ENCODE assay signal across 10 cellular contexts in the genomic region with DNA sequence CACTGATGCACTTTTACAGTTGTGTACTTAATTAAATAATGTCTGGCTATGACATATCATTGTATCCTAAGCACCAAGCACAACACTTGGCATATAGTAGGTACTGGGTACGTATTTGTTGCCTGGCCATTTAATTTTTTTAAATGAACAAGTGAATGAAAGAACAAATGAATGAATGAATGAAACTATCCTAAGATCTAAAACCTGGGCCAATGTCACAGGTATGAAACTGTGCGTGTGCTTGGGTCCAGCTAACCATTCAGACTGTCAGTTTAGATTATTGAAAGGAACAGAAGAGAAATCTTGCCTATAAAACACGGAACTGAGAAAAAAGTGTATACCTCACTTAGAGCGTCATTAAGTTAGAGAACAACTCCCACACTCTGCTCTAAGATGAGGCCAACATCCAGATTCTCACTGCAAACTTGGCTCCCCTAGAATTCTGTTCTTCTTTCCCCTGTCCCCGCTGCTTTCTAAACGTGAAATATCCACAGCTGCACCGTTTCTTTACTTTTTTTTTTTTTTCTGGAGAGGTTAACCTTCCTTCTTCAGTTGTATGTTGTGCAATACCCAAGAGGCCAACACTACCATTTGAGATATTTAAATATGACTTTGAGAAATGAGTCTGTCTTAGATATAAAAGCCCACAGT. TPM values are rescaled to one million over a fixed set of nuclear protein-coding genes. Genes with fewer than 3 reads are reported as not detected.
A peak's percentile ranks its signal among the peaks of the same experiment; 100 is the strongest.
DNase-seq lines count a peak whose midpoint lies in the region; ATAC-seq and TF ChIP-seq lines count a peak whose summit lies in the region.
"Had no signal": no experiment of that assay in that cellular context is flagged by ENCODE, and none has a peak within 500 bp of the region (broad histone marks: within the 10 kb centered on the region; RNA-seq: fewer than 3 reads in every experiment).

No MANE protein-coding gene starts in this region.

- H3K27me3 ChIP-seq in esophagus muscularis mucosa = no peaks in the 10 kb centered on the region

- no peak overlapping the region for H3K4me3 ChIP-seq in fibroblast of the aortic adventitia (ENCODE audit: low read depth, low read length)
- H3K4me3 ChIP-seq in esophagus muscularis mucosa = no peak overlapping the region
- H3K4me3 ChIP-seq: SK-N-MC had no signal

- intact Hi-C loops in esophagus muscularis mucosa (cut with DNase I) = no loop called here

- no peak for TF ChIP-seq POLR2A in esophagus muscularis mucosa (IDR thresholded peaks at IDR 0.05; ENCODE audit: low read depth)

- DNase-seq in fibroblast of the aortic adventitia (ENCODE audit: low read depth) (peak; percentile 94), mucosa of gallbladder (ENCODE audit: low spot score) (no peak), KBM-7 (no peak), esophagus muscularis mucosa (ENCODE audit: extremely low spot score) (no peak)
- no peak for DNase-seq in activated T-cell treated with anti-CD3 and anti-CD28 coated beads, Interleukin-2, amount 50 U/mL, for 48 hours
- DNase-seq: NCI-H1694 had no signal

- TF ChIP-seq CTCF in fibroblast of the aortic adventitia (IDR thresholded peaks at IDR 0.05; ENCODE audit: insufficient read depth, low read length) = no peak
- no peak for TF ChIP-seq CTCF in esophagus muscularis mucosa (IDR thresholded peaks at IDR 0.05)

- ATAC-seq in GM18511 (IDR thresholded peaks at IDR 0.05; ENCODE audit: unreplicated experiment) (peak; percentile 64), GM21786 (IDR thresholded peaks at IDR 0.05; ENCODE audit: unreplicated experiment) (peak; percentile 59), HG03558 (IDR thresholded peaks at IDR 0.05; ENCODE audit: extremely low read depth, unreplicated experiment) (peak; percentile 28)

- in situ Hi-C loops in KBM-7 (cut with MboI; ENCODE audit: low pct_unique_long_range_greater_than_20kb, low sequenced_read_pairs) = no loop called here

- H3K9me3 ChIP-seq in esophagus muscularis mucosa = no peaks in the 10 kb centered on the region

- WGBS in esophagus muscularis mucosa = 67% methylated on average over 7 of the region's 7 CpGs

- peaks cover 0 to 13% (median 11%) of the 10 kb centered on the region in 4 donors for H3K4me1 ChIP-seq in esophagus muscularis mucosa

- no peak overlapping the region for H3K27ac ChIP-seq in esophagus muscularis mucosa (replicated peaks in 1 of 4)
- H3K27ac ChIP-seq: SK-N-MC had no signal

- TF ChIP-seq EP300 in esophagus muscularis mucosa (IDR thresholded peaks at IDR 0.05) = no peak

- H3K36me3 ChIP-seq in esophagus muscularis mucosa = no peaks in the 10 kb centered on the region

RNA-seq across cellular contexts. Expression of a gene that starts 17.3 kb away (rescaled TPM):
- 13.7 and 83.5 TPM in 2 replicates for total RNA-seq in fibroblast of the aortic adventitia (ENCODE audit: low replicate concordance)
- 221 TPM for total RNA-seq in mucosa of gallbladder
- 10 to 100 TPM in 1 of 4 donors, 1 to 10 TPM in 3; 3.3 to 11.7 (median 5.7) TPM for total RNA-seq in esophagus muscularis mucosa

RNA-seq across cellular contexts. Expression of a gene that starts 33.9 kb away (rescaled TPM):
- 40.3 and 46.0 TPM in 2 replicates for total RNA-seq in fibroblast of the aortic adventitia (ENCODE audit: low replicate concordance)
- 34.0 TPM for total RNA-seq in mucosa of gallbladder
- 10 to 100 TPM; 24.0 to 33.2 (median 26.9) TPM for total RNA-seq in esophagus muscularis mucosa
